17 cellular contexts compared by ENCODE assay signal in genomic region chr2:203813684-203814083, GRCh38. TPM values are rescaled to one million over a fixed set of nuclear protein-coding genes. Genes with fewer than 3 reads are reported as not detected.
"Had no signal": no experiment of that assay in that cellular context is flagged by ENCODE, and none has a peak within 500 bp of the region (broad histone marks: within the 10 kb centered on the region; RNA-seq: fewer than 3 reads in every experiment).

No MANE protein-coding gene starts in this region.

- H3K4me3 Mint-ChIP-seq: activated CD4-positive, alpha-beta memory T cell treated with anti-CD3 and anti-CD28 coated beads, Interleukin-2, amount 10 ng/mL, durations not matched to agents 7 days and 5 days; nephron progenitor cell had no signal

- H3K27ac ChIP-seq: esophagus squamous epithelium, pancreas, thyroid gland, uterus had no signal

- H3K36me3 ChIP-seq: esophagus squamous epithelium, pancreas, thyroid gland, uterus had no signal

- H3K4me3 ChIP-seq: esophagus squamous epithelium, pancreas, thyroid gland, uterus had no signal

- H3K27ac Mint-ChIP-seq: activated CD4-positive, alpha-beta memory T cell treated with anti-CD3 and anti-CD28 coated beads, Interleukin-2, amount 10 ng/mL, durations not matched to agents 7 days and 5 days; T-helper 2 cell treated with Interferon-gamma antibody and Interleukin-4, amounts not matched to agents 5 μg/mL and 100 μg/mL, for 36 hours had no signal

- H3K9me3 ChIP-seq: esophagus squamous epithelium, pancreas, thyroid gland, uterus had no signal

- H3K9me3 Mint-ChIP-seq: activated CD4-positive, alpha-beta memory T cell treated with anti-CD3 and anti-CD28 coated beads, Interleukin-2, amount 10 ng/mL, durations not matched to agents 7 days and 5 days; nephron progenitor cell; T-helper 2 cell treated with Interferon-gamma antibody and Interleukin-4, amounts not matched to agents 5 μg/mL and 100 μg/mL, for 36 hours had no signal

- DNase-seq: activated CD4-positive, alpha-beta memory T cell treated with anti-CD3 and anti-CD28 coated beads, Interleukin-2, amount 10 ng/mL, durations not matched to agents 7 days and 5 days; activated CD4-positive, alpha-beta T cell treated with anti-CD3 and anti-CD28 coated beads for 1 hour; activated CD8-positive, alpha-beta memory T cell treated with anti-CD3 and anti-CD28 coated beads, Interleukin-2, amount 50 U/mL, for 48 hours; activated naive CD4-positive, alpha-beta T cell treated with anti-CD3 and anti-CD28 coated beads, Interleukin-2, amount 50 U/mL, for 16 hours; anterior cingulate cortex; esophagus squamous epithelium; foreskin fibroblast; head of caudate nucleus; mesendoderm; nephron progenitor cell; pancreas; stimulated activated CD4-positive, alpha-beta T cell treated with anti-CD3 and anti-CD28 coated beads, Interleukin-15, amount 100 ng/mL, for 24 hours; stimulated activated CD4-positive, alpha-beta T cell treated with anti-CD3 and anti-CD28 coated beads, Interleukin-4, amount 100 ng/mL, for 24 hours; thyroid gland; uterus had no signal

- H3K4me1 ChIP-seq: uterus had no signal

- H3K27me3 ChIP-seq: pancreas, thyroid gland, uterus had no signal

RNA-seq across cellular contexts. Expression of gene CTLA4, which starts 53.9 kb away (rescaled TPM):
- total RNA-seq: bronchial epithelial cell had no signal
- polyA plus RNA-seq: pancreas had no signal
